1 cellular context compared by ENCODE assay signal in the genomic region with DNA sequence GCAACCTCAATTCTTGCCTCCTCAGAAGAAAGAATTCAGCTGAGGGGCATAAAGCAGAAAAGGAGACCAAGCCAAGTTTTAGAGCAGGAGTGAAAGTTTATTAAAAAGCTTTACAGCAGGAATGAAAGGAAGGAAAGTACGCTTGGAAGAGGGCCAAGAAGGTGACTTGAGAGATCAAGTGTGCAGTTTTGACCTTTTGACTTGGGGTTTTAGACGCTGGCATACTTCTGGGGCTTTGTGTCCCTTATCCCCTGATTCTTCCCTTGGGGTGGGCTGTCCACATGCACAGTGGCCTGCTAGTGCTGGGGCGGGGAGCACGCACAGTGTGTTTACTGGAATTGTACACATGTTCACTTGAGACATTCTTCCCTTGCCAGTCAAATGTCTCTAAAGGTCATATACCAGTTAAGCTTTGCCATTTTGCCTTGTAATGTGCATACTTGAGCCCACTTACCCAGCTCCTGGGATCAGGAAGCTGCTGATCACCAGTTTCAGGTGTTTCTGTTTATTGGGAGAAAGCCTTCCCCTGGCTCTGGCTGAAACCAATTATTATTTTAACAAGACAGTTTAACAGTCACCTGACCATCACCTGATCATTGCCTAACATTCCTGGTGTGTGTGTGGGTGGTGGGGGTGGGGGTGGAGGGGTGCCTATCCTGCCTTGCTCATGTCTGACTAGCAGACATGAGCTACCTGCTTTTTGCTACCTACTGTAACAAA.
TF ChIP-seq lines count a peak whose summit lies in the region.

No MANE protein-coding gene starts in this region.

TF ChIP-seq in K562, 482 proteins besides CTCF, POLR2A, EP300 and RAD21:
- TF ChIP-seq NFIC (IDR thresholded peaks at IDR 0.05) (peak; percentile 68), TEAD1 (CRISPR knock-in tag; IDR thresholded peaks at IDR 0.05) (no peak)
